Comparison of ENCODE assay signal across 28 cellular contexts in genomic region chr11:76426660-76427059, GRCh38.
"Had no signal": no experiment of that assay in that cellular context is flagged by ENCODE, and none has a peak within 500 bp of the region (broad histone marks: within the 10 kb centered on the region; RNA-seq: fewer than 3 reads in every experiment).

No MANE protein-coding gene starts in this region.

- H3K9me3 ChIP-seq: colonic mucosa, esophagus muscularis mucosa, esophagus squamous epithelium, gastrocnemius medialis, gastroesophageal sphincter, heart left ventricle, heart right ventricle had no signal

- H3K4me3 ChIP-seq: colonic mucosa, coronary artery, dorsolateral prefrontal cortex, esophagus muscularis mucosa, esophagus squamous epithelium, gastrocnemius medialis, gastroesophageal sphincter, heart left ventricle, heart right ventricle had no signal

- H3K36me3 ChIP-seq: colonic mucosa, esophagus muscularis mucosa, esophagus squamous epithelium, gastrocnemius medialis, gastroesophageal sphincter, heart left ventricle, heart right ventricle had no signal

- ATAC-seq: effector memory CD8-positive, alpha-beta T cell; esophagus mucosa; foreskin keratinocyte; gastrocnemius medialis; gastroesophageal sphincter; heart left ventricle; heart right ventricle had no signal

- H3K27me3 ChIP-seq: colonic mucosa, dorsolateral prefrontal cortex, esophagus muscularis mucosa, gastrocnemius medialis, heart left ventricle, heart right ventricle had no signal

- FAIRE-seq: colon, endometrium, endothelial cell of umbilical vein, frontal cortex had no signal

- DNase-seq: colonic mucosa; cortex of kidney; dermis blood vessel endothelial cell; dorsolateral prefrontal cortex; effector CD4-positive, alpha-beta T cell; effector CD8-positive, alpha-beta T cell; effector memory CD4-positive, alpha-beta T cell; effector memory CD8-positive, alpha-beta T cell; endodermal cell; erythroblast; esophagus squamous epithelium; foreskin fibroblast; foreskin keratinocyte; foreskin melanocyte; gastrocnemius medialis; glutamatergic neuron; head of caudate nucleus; heart left ventricle; heart right ventricle had no signal

- H3K4me1 ChIP-seq: colonic mucosa, esophagus muscularis mucosa, esophagus squamous epithelium, gastrocnemius medialis, gastroesophageal sphincter, heart left ventricle, heart right ventricle had no signal

- H3K27ac ChIP-seq: colonic mucosa, coronary artery, dorsolateral prefrontal cortex, epithelial cell of prostate, esophagus muscularis mucosa, esophagus squamous epithelium, foreskin keratinocyte, gastrocnemius medialis, gastroesophageal sphincter, heart left ventricle, heart right ventricle had no signal
